In genomic region chr3:37068031-37068430, GRCh38 we compare ENCODE assay signal across 33 cellular contexts.
"Had no signal": no experiment of that assay in that cellular context is flagged by ENCODE, and none has a peak within 500 bp of the region (broad histone marks: within the 10 kb centered on the region; RNA-seq: fewer than 3 reads in every experiment).

No MANE protein-coding gene starts in this region.

- H3K27ac ChIP-seq: ascending aorta, cardiac muscle cell, PC-9, RWPE1, VCaP had no signal

- FAIRE-seq: K562, RCC 7860 had no signal

- H3K9me3 Mint-ChIP-seq: activated B cell treated with CpG ODN at 0.5 μM for 24 hours; activated CD4-positive, alpha-beta T cell treated with anti-CD3 and anti-CD28 coated beads, Interleukin-2, amount 10 ng/mL, durations not matched to agents 24 days and 14 days; activated CD8-positive, alpha-beta T cell treated with anti-CD3 and anti-CD28 coated beads for 36 hours; activated naive CD4-positive, alpha-beta T cell treated with anti-CD3 and anti-CD28 coated beads, Interleukin-2, amount 50 U/mL, for 24 hours; activated naive CD8-positive, alpha-beta T cell treated with anti-CD3 and anti-CD28 coated beads, Interleukin-2, amount 10 ng/mL, durations not matched to agents 7 days and 5 days; activated T-helper 2 cell treated with anti-CD3 and anti-CD28 coated beads, Interferon-gamma antibody, Interleukin-2, Interleukin-4, amounts not matched to agents 10 μg/mL and 5 μg/mL and 100 μg/mL, durations not matched to agents 14 hours and 24 hours and 36 hours; central memory CD8-positive, alpha-beta T cell; T-cell had no signal

- ATAC-seq: activated CD8-positive, alpha-beta T cell treated with anti-CD3 and anti-CD28 coated beads for 36 hours; K562; Right ventricle myocardium inferior; SK-N-SH treated with all-trans-retinoic acid at 6 μM for 48 hours; T-cell had no signal

- H3K4me3 ChIP-seq: ascending aorta, cardiac muscle cell, K562, PC-9 had no signal

- H3K4me1 Mint-ChIP-seq: activated B cell treated with CpG ODN at 0.5 μM for 24 hours had no signal

- H3K27me3 Mint-ChIP-seq: activated B cell treated with CpG ODN at 0.5 μM for 24 hours; activated CD4-positive, alpha-beta T cell treated with anti-CD3 and anti-CD28 coated beads, Interleukin-2, amount 10 ng/mL, durations not matched to agents 24 days and 14 days; activated CD8-positive, alpha-beta T cell treated with anti-CD3 and anti-CD28 coated beads for 36 hours; activated naive CD4-positive, alpha-beta T cell treated with anti-CD3 and anti-CD28 coated beads, Interleukin-2, amount 50 U/mL, for 24 hours; activated naive CD8-positive, alpha-beta T cell treated with anti-CD3 and anti-CD28 coated beads, Interleukin-2, amount 10 ng/mL, durations not matched to agents 7 days and 5 days; central memory CD8-positive, alpha-beta T cell; T-cell had no signal

- H3K4me2 ChIP-seq: PC-9 had no signal

- H3K4me3 Mint-ChIP-seq: activated B cell treated with CpG ODN at 0.5 μM for 24 hours; activated CD4-positive, alpha-beta T cell treated with anti-CD3 and anti-CD28 coated beads, Interleukin-2, amount 10 ng/mL, durations not matched to agents 24 days and 14 days; activated CD8-positive, alpha-beta T cell treated with anti-CD3 and anti-CD28 coated beads for 36 hours; activated naive CD4-positive, alpha-beta T cell treated with anti-CD3 and anti-CD28 coated beads, Interleukin-2, amount 50 U/mL, for 24 hours; activated naive CD8-positive, alpha-beta T cell treated with anti-CD3 and anti-CD28 coated beads, Interleukin-2, amount 10 ng/mL, durations not matched to agents 7 days and 5 days; central memory CD8-positive, alpha-beta T cell; T-cell had no signal

- H3K9me3 ChIP-seq: ascending aorta had no signal

- H3K27me3 ChIP-seq: ascending aorta, cardiac muscle cell had no signal

- DNase-seq: activated B cell treated with CpG ODN at 0.5 μM for 24 hours; activated CD4-positive, alpha-beta T cell treated with anti-CD3 and anti-CD28 coated beads, Interleukin-2, amount 10 ng/mL, durations not matched to agents 24 days and 14 days; activated CD4-positive, alpha-beta T cell treated with anti-CD3 and anti-CD28 coated beads, Interleukin-2, amount 50 U/mL, for 4 hours; activated CD4-positive, CD25-positive, alpha-beta regulatory T cell treated with anti-CD3 and anti-CD28 coated beads, Interleukin-2, amount 50 U/mL, for 72 hours; activated CD8-positive, alpha-beta T cell treated with anti-CD3 and anti-CD28 coated beads for 36 hours; activated gamma-delta T cell; activated naive CD4-positive, alpha-beta T cell treated with Interleukin-2 at 50 U/mL for 16 hours; activated naive CD8-positive, alpha-beta T cell treated with anti-CD3 and anti-CD28 coated beads, Interleukin-2, amount 10 ng/mL, durations not matched to agents 7 days and 5 days; activated T-cell treated with anti-CD3 and anti-CD28 coated beads, Interleukin-2, amount 50 U/mL, for 1 hour; amygdala; NCI-H1092 treated with DMSO at 0.1 percent for 48 hours; NCI-H1417 treated with DMSO at 0.1 percent for 48 hours; NCI-H187 treated with DMSO at 0.1 percent for 48 hours; NCI-H2081; NCI-H226; NCI-H524 treated with DMSO at 0.1 percent for 48 hours; NK-92 treated with Interleukin-12 subunit alpha and Interleukin-12 subunit beta, amount 100 ng/mL, for 24 hours; PC-9; SIG-M5; T-cell; T-helper 2 cell; T-helper 9 cell had no signal

- H2AFZ ChIP-seq: PC-9 had no signal

- H3K27ac Mint-ChIP-seq: activated B cell treated with CpG ODN at 0.5 μM for 24 hours; activated CD4-positive, alpha-beta T cell treated with anti-CD3 and anti-CD28 coated beads, Interleukin-2, amount 10 ng/mL, durations not matched to agents 24 days and 14 days; activated CD8-positive, alpha-beta T cell treated with anti-CD3 and anti-CD28 coated beads for 36 hours; activated naive CD4-positive, alpha-beta T cell treated with anti-CD3 and anti-CD28 coated beads, Interleukin-2, amount 50 U/mL, for 24 hours; activated naive CD8-positive, alpha-beta T cell treated with anti-CD3 and anti-CD28 coated beads, Interleukin-2, amount 10 ng/mL, durations not matched to agents 7 days and 5 days; activated T-helper 2 cell treated with anti-CD3 and anti-CD28 coated beads, Interferon-gamma antibody, Interleukin-2, Interleukin-4, amounts not matched to agents 10 μg/mL and 5 μg/mL and 100 μg/mL, durations not matched to agents 14 hours and 24 hours and 36 hours; T-cell had no signal
